In genomic region chr14:50719911-50720759, GRCh38 we compare ENCODE assay signal across 1 cellular context.
TF ChIP-seq lines count a peak whose summit lies in the region.

No MANE protein-coding gene starts in this region.

TF ChIP-seq in HepG2, 621 proteins besides CTCF, POLR2A, EP300 and RAD21:
- no peak for TF ChIP-seq PAXIP1 (CRISPR knock-in tag; conservative IDR thresholded peaks at IDR 0.05)
- no peak for TF ChIP-seq ZNF367 (CRISPR knock-in tag; IDR thresholded peaks at IDR 0.05; ENCODE audit: borderline replicate concordance)
- TF ChIP-seq AHDC1 (CRISPR knock-in tag; IDR thresholded peaks at IDR 0.05; ENCODE audit: borderline replicate concordance) = no peak
- TF ChIP-seq ZBTB33 (CRISPR knock-in tag; IDR thresholded peaks at IDR 0.05) = no peak
- no peak for TF ChIP-seq ZNF891 (CRISPR knock-in tag; IDR thresholded peaks at IDR 0.05)
- no peak for TF ChIP-seq ZNF18 (CRISPR knock-in tag; IDR thresholded peaks at IDR 0.05; ENCODE audit: insufficient replicate concordance)
- no peak for TF ChIP-seq PBX3 (CRISPR knock-in tag; IDR thresholded peaks at IDR 0.05; ENCODE audit: borderline replicate concordance)
- no peak for TF ChIP-seq ZNF468 (CRISPR knock-in tag; IDR thresholded peaks at IDR 0.05)
- TF ChIP-seq ZSCAN12 (CRISPR knock-in tag; IDR thresholded peaks at IDR 0.05) = no peak
- TF ChIP-seq ZNF343 (CRISPR knock-in tag; IDR thresholded peaks at IDR 0.05) = no peak
- no peak for TF ChIP-seq ZKSCAN5 (CRISPR knock-in tag; IDR thresholded peaks at IDR 0.05)
- no peak for TF ChIP-seq SMAD3 (CRISPR knock-in tag; IDR thresholded peaks at IDR 0.05)
- no peak for TF ChIP-seq ZNF546 (CRISPR knock-in tag; conservative IDR thresholded peaks at IDR 0.05)
- TF ChIP-seq ETS1 (CRISPR knock-in tag; IDR thresholded peaks at IDR 0.05) = no peak
- TF ChIP-seq ZNF564 (CRISPR knock-in tag; IDR thresholded peaks at IDR 0.05) = no peak
- no peak for TF ChIP-seq ARHGAP35 (CRISPR knock-in tag; IDR thresholded peaks at IDR 0.05; ENCODE audit: borderline replicate concordance)
